ENCODE assay signal across 13 cellular contexts in the genomic region with DNA sequence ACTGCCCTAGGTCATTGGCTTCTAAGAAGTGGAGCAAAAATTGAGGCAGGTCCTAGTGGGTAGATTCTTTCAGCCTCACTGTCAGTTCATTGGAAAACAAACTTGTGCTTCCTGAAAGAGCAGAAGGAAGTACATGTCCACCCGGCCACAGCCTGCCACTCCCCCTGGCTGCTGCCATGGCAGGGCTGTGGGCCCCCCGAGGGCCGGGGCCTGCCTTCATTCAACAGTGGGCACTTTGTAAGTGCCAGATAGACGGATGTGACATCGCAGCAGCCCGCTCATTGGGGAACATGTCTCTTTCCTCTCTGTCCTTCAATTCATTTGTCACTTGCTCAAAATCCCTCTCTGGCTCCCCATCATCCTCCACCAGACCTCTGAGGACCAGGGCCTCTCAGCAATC. TPM values are rescaled to one million over a fixed set of nuclear protein-coding genes. Genes with fewer than 3 reads are reported as not detected.
A peak's percentile ranks its signal among the peaks of the same experiment; 100 is the strongest.
DNase-seq lines count a peak whose midpoint lies in the region; ATAC-seq and TF ChIP-seq lines count a peak whose summit lies in the region.
"Had no signal": no experiment of that assay in that cellular context is flagged by ENCODE, and none has a peak within 500 bp of the region (broad histone marks: within the 10 kb centered on the region; RNA-seq: fewer than 3 reads in every experiment).

No MANE protein-coding gene starts in this region.

- whole genome bisulfite sequencing in neuronal stem cell (ENCODE audit: extremely low coverage in 2 of 2, insufficient read length in 2 of 2, insufficient replicate concordance in 1 of 2), 2 donors, result no CpG with 5 or more reads among the region's 6 CpGs

- peaks cover 8% of the 10 kb centered on the region for H3K4me1 Mint-ChIP-seq in chondrocyte (ENCODE audit: low read depth)
- H3K4me1 Mint-ChIP-seq: CD4-positive, CD25-positive, alpha-beta regulatory T cell had no signal

- H3K4me1 ChIP-seq in cardiac muscle cell (ENCODE audit: low read depth) (peaks cover 8% of the 10 kb centered on the region), right atrium auricular region (no peaks in the 10 kb centered on the region), neuronal stem cell (ENCODE audit: control insufficient read depth in 2 of 2, insufficient read depth in 1 of 2, low read depth in 1 of 2, low read length in 2 of 2) (peaks cover 5 to 9% of the 10 kb centered on the region in 2 donors)

- H3K27ac Mint-ChIP-seq in chondrocyte (ENCODE audit: unreplicated experiment), result peak overlapping the region; percentile 32
- H3K27ac Mint-ChIP-seq: CD4-positive, CD25-positive, alpha-beta regulatory T cell; H9 had no signal

- H3K36me3 Mint-ChIP-seq in chondrocyte (ENCODE audit: low read depth), result no peaks in the 10 kb centered on the region
- H3K36me3 Mint-ChIP-seq: CD4-positive, CD25-positive, alpha-beta regulatory T cell had no signal

- H2BK12ac ChIP-seq in neuronal stem cell (ENCODE audit: low read length), result no peak overlapping the region

- no peak overlapping the region for H4K91ac ChIP-seq in neuronal stem cell (ENCODE audit: low read depth, low read length, poor library complexity)

- no peak overlapping the region for H3K4me3 Mint-ChIP-seq in chondrocyte (ENCODE audit: unreplicated experiment)
- H3K4me3 Mint-ChIP-seq: CD4-positive, CD25-positive, alpha-beta regulatory T cell; H9 had no signal

- H2BK5ac ChIP-seq in neuronal stem cell (ENCODE audit: low read length), result no peak overlapping the region

- no peak overlapping the region for H3K4me2 ChIP-seq in neuronal stem cell (ENCODE audit: insufficient read depth, low read length, poor library complexity, severe bottlenecking)

- DNase-seq in cardiac muscle cell (ENCODE audit: low read depth in 1 of 2, low spot score in 1 of 2) (peak in 1 of 2 donors; percentile 41), right atrium auricular region (ENCODE audit: low spot score) (no peak), chondrocyte (ENCODE audit: low spot score) (no peak), neuronal stem cell (ENCODE audit: low spot score) (no peak), head of caudate nucleus (no peak), NCI-H1417 treated with DMSO at 0.1 percent for 48 hours (lab: John Stamatoyannopoulos, UW) (no peak)
- DNase-seq: CD4-positive, CD25-positive, alpha-beta regulatory T cell; DMS53; GF-D8; GOT3; H9 had no signal

- no peak for TF ChIP-seq CTCF in cardiac muscle cell (IDR thresholded peaks at IDR 0.05; ENCODE audit: low read depth, low read length)
- no peak for TF ChIP-seq CTCF in right atrium auricular region (IDR thresholded peaks at IDR 0.05)
- no peak for TF ChIP-seq CTCF in chondrocyte (IDR thresholded peaks at IDR 0.05)

- H3K4me3 ChIP-seq in cardiac muscle cell, result no peak overlapping the region
- H3K4me3 ChIP-seq in right atrium auricular region, result no peak overlapping the region
- H3K4me3 ChIP-seq in neuronal stem cell (ENCODE audit: low read length in 2 of 2), result no peak overlapping the region

- no peaks in the 10 kb centered on the region for H3K9me3 Mint-ChIP-seq in chondrocyte (ENCODE audit: low read depth)

- no peaks in the 10 kb centered on the region for H3K27me3 ChIP-seq in cardiac muscle cell
- no peaks in the 10 kb centered on the region for H3K27me3 ChIP-seq in right atrium auricular region
- H3K27me3 ChIP-seq in neuronal stem cell (ENCODE audit: control insufficient read depth in 3 of 3, insufficient read depth in 3 of 3, low read depth in 1 of 3, low read length in 3 of 3), result peaks cover 0 to 33% (median 0%) of the 10 kb centered on the region in 3 experiments

- H3K27ac ChIP-seq in cardiac muscle cell, result peak overlapping the region; percentile 2
- H3K27ac ChIP-seq in right atrium auricular region, result no peak overlapping the region
- no peak overlapping the region for H3K27ac ChIP-seq in neuronal stem cell (replicated peaks; ENCODE audit: low read length)
- H3K27ac ChIP-seq: 22Rv1 had no signal

- H3K9me3 ChIP-seq in cardiac muscle cell (ENCODE audit: low read depth) (no peaks in the 10 kb centered on the region), right atrium auricular region (no peaks in the 10 kb centered on the region), neuronal stem cell (replicated peaks in 1 of 2; ENCODE audit: control insufficient read depth in 2 of 2, insufficient read depth in 1 of 2, low read depth in 1 of 2, low read length in 2 of 2) (no peaks in the 10 kb centered on the region)

- ATAC-seq in HG03108 (IDR thresholded peaks at IDR 0.05; ENCODE audit: unreplicated experiment), result no peak

- H4K8ac ChIP-seq in neuronal stem cell (ENCODE audit: low read depth, low read length), result no peak overlapping the region

- no peak overlapping the region for H2AK5ac ChIP-seq in neuronal stem cell (ENCODE audit: low read depth, low read length)

- H3K79me1 ChIP-seq in neuronal stem cell (ENCODE audit: low read depth, low read length), result no peaks in the 10 kb centered on the region

- peaks cover 26% of the 10 kb centered on the region for H3K27me3 Mint-ChIP-seq in chondrocyte (ENCODE audit: low read depth)

- no peak overlapping the region for H3K18ac ChIP-seq in neuronal stem cell (ENCODE audit: low read length)

- peak overlapping the region; percentile 24 for H2AFZ ChIP-seq in neuronal stem cell (ENCODE audit: low read length)

- H3K23ac ChIP-seq in neuronal stem cell (ENCODE audit: low read depth, low read length, poor library complexity), result no peak overlapping the region

- H2BK15ac ChIP-seq in neuronal stem cell (ENCODE audit: low read length), result no peak overlapping the region

- no peak overlapping the region for H3K4ac ChIP-seq in neuronal stem cell (ENCODE audit: low read length)

- no peak overlapping the region for H2BK120ac ChIP-seq in neuronal stem cell (ENCODE audit: low read depth, low read length)

- H3K14ac ChIP-seq in neuronal stem cell (ENCODE audit: low read length), result no peak overlapping the region

- H3K9ac ChIP-seq in neuronal stem cell (ENCODE audit: low read depth, low read length, poor library complexity), result no peak overlapping the region

- intact Hi-C loops in head of caudate nucleus (cut with DNase I), result no loop called here

- H3K36me3 ChIP-seq in cardiac muscle cell (no peaks in the 10 kb centered on the region), right atrium auricular region (no peaks in the 10 kb centered on the region), neuronal stem cell (replicated peaks in 1 of 2; ENCODE audit: control insufficient read depth in 2 of 2, insufficient read depth in 2 of 2, low read length in 2 of 2) (no peaks in the 10 kb centered on the region)

RNA-seq across cellular contexts. Expression of a gene that starts 20.6 kb away (rescaled TPM):
- total RNA-seq in cardiac muscle cell, result 32.7 and 55.8 TPM in 2 replicates
- 4.6 and 7.6 TPM in 2 replicates for polyA plus RNA-seq in cardiac muscle cell
- 10 to 100 TPM; 17.9 to 22.4 TPM for total RNA-seq in right atrium auricular region
- total RNA-seq in chondrocyte, result 1.2 to 5.4 TPM (median 4.9 TPM) in 3 replicates
- polyA plus RNA-seq in neuronal stem cell (2013, experiment 1 of 2), result 8.1 TPM
- polyA plus RNA-seq in neuronal stem cell (2013, experiment 2 of 2), result 8.2 TPM
- polyA plus RNA-seq: CD4-positive, CD25-positive, alpha-beta regulatory T cell had no signal
